Comparison of ENCODE assay signal across 23 cellular contexts in the genomic region with DNA sequence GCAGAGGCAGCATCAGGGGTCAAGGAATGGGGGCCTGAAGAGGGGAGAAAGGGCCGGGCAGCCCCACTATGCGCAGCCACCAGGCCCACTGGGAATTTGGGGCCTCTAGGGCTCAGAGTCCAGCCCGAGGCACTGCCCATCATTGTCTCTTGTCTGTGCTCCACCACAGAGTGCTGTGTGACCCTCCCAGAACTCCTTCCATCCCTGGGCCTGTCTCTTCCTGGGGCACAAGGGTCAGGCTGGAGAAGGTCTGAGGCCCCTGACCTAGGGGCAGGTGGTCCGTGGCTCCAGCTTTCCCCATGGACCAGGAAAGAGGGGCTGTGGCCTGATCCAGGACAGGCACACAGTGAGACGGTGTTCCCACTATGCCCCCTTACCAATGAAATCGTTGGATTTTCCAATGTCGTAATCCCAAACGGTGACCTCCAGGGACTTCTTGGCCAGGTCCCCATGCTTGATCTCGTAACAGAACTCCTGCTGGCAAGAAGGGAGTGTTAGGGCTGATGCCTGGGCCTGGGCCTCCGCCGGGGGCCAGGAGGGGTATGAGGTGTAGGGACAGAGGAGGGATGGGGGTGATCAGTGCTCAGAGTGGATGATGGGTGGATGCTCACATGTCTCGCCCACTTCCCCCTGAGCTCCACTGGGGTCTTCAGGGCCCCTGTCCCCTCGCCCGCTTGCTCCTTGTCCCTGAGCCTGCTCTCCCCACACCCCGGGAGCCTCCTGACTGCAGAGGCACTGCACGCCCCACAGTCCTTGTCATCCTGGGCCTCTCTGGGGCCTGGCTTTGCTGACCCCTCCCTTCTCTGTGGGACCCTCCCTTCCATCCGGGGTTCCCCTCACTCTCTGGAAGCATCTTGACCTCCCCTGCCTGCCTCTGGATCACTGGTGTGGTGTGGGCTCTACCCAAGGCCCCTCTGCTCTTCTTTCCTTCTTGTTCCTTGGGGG. TPM values are rescaled to one million over a fixed set of nuclear protein-coding genes. Genes with fewer than 3 reads are reported as not detected.
DNase-seq lines count a peak whose midpoint lies in the region; ATAC-seq and TF ChIP-seq lines count a peak whose summit lies in the region.
"Had no signal": no experiment of that assay in that cellular context is flagged by ENCODE, and none has a peak within 500 bp of the region (broad histone marks: within the 10 kb centered on the region; RNA-seq: fewer than 3 reads in every experiment).

No MANE protein-coding gene starts in this region.

- H3K4me1 Mint-ChIP-seq in activated naive CD8-positive, alpha-beta T cell treated with anti-CD3 and anti-CD28 coated beads, Interleukin-2, amount 10 ng/mL, durations not matched to agents 7 days and 5 days = peaks cover 2% of the 10 kb centered on the region
- no peaks in the 10 kb centered on the region for H3K4me1 Mint-ChIP-seq in activated naive CD8-positive, alpha-beta T cell treated with anti-CD3 and anti-CD28 coated beads, Interleukin-2, amount 50 U/mL, for 24 hours
- H3K4me1 Mint-ChIP-seq: GM23338 had no signal

- intact Hi-C loops in right cardiac atrium (cut with DNase I) = no loop called here
- intact Hi-C loops in psoas muscle (cut with DNase I) = loop anchor here in 1 of 2 donors (5.0 kb wide), 1 partner anchor 239 kb away; no protein-coding TSS in a partner anchor
- intact Hi-C loops in mammary epithelial cell (cut with micrococcal nuclease) = no loop called here

- BruUV-seq in mammary epithelial cell (replicated peaks; lab: Mats Ljungman, UMichigan) = no TSS peak

- in situ Hi-C loops in mammary epithelial cell (cut with MboI; ENCODE audit: low sequenced_read_pairs in 2 of 2) = no loop called here

- ATAC-seq in activated naive CD8-positive, alpha-beta T cell treated with anti-CD3 and anti-CD28 coated beads, Interleukin-2, amount 10 ng/mL, durations not matched to agents 7 days and 5 days (ENCODE audit: low read depth) = no peak
- no peak for ATAC-seq in activated naive CD8-positive, alpha-beta T cell treated with anti-CD3 and anti-CD28 coated beads, Interleukin-2, amount 50 U/mL, for 24 hours
- ATAC-seq in right cardiac atrium (no peak), psoas muscle (no peak), GM21529 (IDR thresholded peaks at IDR 0.05; ENCODE audit: unreplicated experiment) (no peak)
- ATAC-seq: activated T-cell treated with anti-CD3 and anti-CD28 coated beads, Interleukin-2, amount 50 U/mL, for 4 hours; esophagus mucosa; gastroesophageal sphincter; GM23338; left lobe of liver had no signal

- POLR2A ChIA-PET in activated naive CD8-positive, alpha-beta T cell treated with anti-CD3 and anti-CD28 coated beads, Interleukin-2, amount 10 ng/mL, durations not matched to agents 7 days and 5 days (lab: Charles Lee) = no interaction called here
- POLR2A ChIA-PET in HEK293T (lab: Yijun Ruan, JAX) = no interaction called here

- no peaks in the 10 kb centered on the region for H3K27me3 ChIP-seq in right cardiac atrium (ENCODE audit: control insufficient read depth, insufficient read depth)
- H3K27me3 ChIP-seq in psoas muscle (ENCODE audit: insufficient read depth in 3 of 3, low read length in 2 of 3) = peaks cover 0 to 7% (median 0%) of the 10 kb centered on the region in 3 donors
- no peaks in the 10 kb centered on the region for H3K27me3 ChIP-seq in mammary epithelial cell (ENCODE audit: insufficient read depth, low read length)
- H3K27me3 ChIP-seq: gastroesophageal sphincter, Peyer's patch had no signal

- H3K9me3 ChIP-seq in right cardiac atrium (ENCODE audit: control insufficient read depth, low read length) = no peaks in the 10 kb centered on the region
- no peaks in the 10 kb centered on the region for H3K9me3 ChIP-seq in psoas muscle
- H3K9me3 ChIP-seq in mammary epithelial cell (replicated peaks; ENCODE audit: insufficient read depth, low read length) = peaks cover 12% of the 10 kb centered on the region
- H3K9me3 ChIP-seq: gastroesophageal sphincter, Peyer's patch, SK-N-SH had no signal

- peak; percentile 22 for DNase-seq in activated naive CD8-positive, alpha-beta T cell treated with anti-CD3 and anti-CD28 coated beads, Interleukin-2, amount 10 ng/mL, durations not matched to agents 7 days and 5 days
- no peak for DNase-seq in activated naive CD8-positive, alpha-beta T cell treated with anti-CD3 and anti-CD28 coated beads, Interleukin-2, amount 50 U/mL, for 24 hours
- DNase-seq in right cardiac atrium (peak in 2 of 3 donors; percentile 10 to 32), psoas muscle (peak; percentile 8 to 35), mammary epithelial cell (no peak), COR-L47 (lab: John Stamatoyannopoulos, UW) (no peak), HEK293T (ENCODE audit: extremely low spot score) (no peak)
- DNase-seq: activated T-cell treated with anti-CD3 and anti-CD28 coated beads, Interleukin-2, amount 50 U/mL, for 4 hours; caudate nucleus; DMS79 treated with DMSO at 0.1 percent for 48 hours; IMR-90; MM.1S; NCI-H2029; SK-N-SH; T-helper 9 cell had no signal

- H3K4me3 Mint-ChIP-seq in activated naive CD8-positive, alpha-beta T cell treated with anti-CD3 and anti-CD28 coated beads, Interleukin-2, amount 10 ng/mL, durations not matched to agents 7 days and 5 days = no peak overlapping the region
- H3K4me3 Mint-ChIP-seq in activated naive CD8-positive, alpha-beta T cell treated with anti-CD3 and anti-CD28 coated beads, Interleukin-2, amount 50 U/mL, for 24 hours = no peak overlapping the region
- H3K4me3 Mint-ChIP-seq: activated T-cell treated with anti-CD3 and anti-CD28 coated beads, Interleukin-2, amount 50 U/mL, for 4 hours; CD4-positive, alpha-beta T cell; GM23338 had no signal

- H3K27me3 Mint-ChIP-seq in activated naive CD8-positive, alpha-beta T cell treated with anti-CD3 and anti-CD28 coated beads, Interleukin-2, amount 10 ng/mL, durations not matched to agents 7 days and 5 days = no peaks in the 10 kb centered on the region
- peaks cover 4% of the 10 kb centered on the region for H3K27me3 Mint-ChIP-seq in activated naive CD8-positive, alpha-beta T cell treated with anti-CD3 and anti-CD28 coated beads, Interleukin-2, amount 50 U/mL, for 24 hours
- H3K27me3 Mint-ChIP-seq: CD4-positive, alpha-beta T cell had no signal

- H3K4me3 ChIP-seq in right cardiac atrium (ENCODE audit: low read length) (no peak overlapping the region), psoas muscle (no peak overlapping the region), mammary epithelial cell (replicated peaks in 1 of 3; ENCODE audit: insufficient read depth in 1 of 3, low read depth in 2 of 3, low read length in 3 of 3) (no peak overlapping the region)
- H3K4me3 ChIP-seq: gastroesophageal sphincter, GM23338, Peyer's patch had no signal

- H3K79me2 ChIP-seq in mammary epithelial cell (ENCODE audit: insufficient read depth, low read length) = no peaks in the 10 kb centered on the region
- H3K79me2 ChIP-seq: parathyroid adenoma had no signal

- no peak overlapping the region for H3K4me2 ChIP-seq in mammary epithelial cell (ENCODE audit: insufficient read depth, low read depth, low read length)
- H3K4me2 ChIP-seq: GM23338, SK-N-SH had no signal

- H3K36me3 ChIP-seq in psoas muscle (ENCODE audit: insufficient read depth in 1 of 2, low read depth in 1 of 2) (peaks cover 0 to 3% of the 10 kb centered on the region in 2 donors), mammary epithelial cell (ENCODE audit: insufficient read depth, low read length) (no peaks in the 10 kb centered on the region)
- H3K36me3 ChIP-seq: gastroesophageal sphincter, Peyer's patch had no signal

- TF ChIP-seq CTCF in psoas muscle (IDR thresholded peaks at IDR 0.05) (no peak), mammary epithelial cell (conservative IDR thresholded peaks at IDR 0.05 in 1 of 2, IDR thresholded peaks at IDR 0.05 in 1 of 2; ENCODE audit: extremely low read depth in 1 of 2, insufficient read depth in 1 of 2, low read depth in 1 of 2, low read length in 2 of 2) (no peak)

- H4K20me1 ChIP-seq in mammary epithelial cell (ENCODE audit: insufficient read depth, low read length) = no peaks in the 10 kb centered on the region

- H2AFZ ChIP-seq in mammary epithelial cell (ENCODE audit: low read depth, low read length) = no peak overlapping the region
- H2AFZ ChIP-seq: GM23338, parathyroid adenoma had no signal

- H3K27ac ChIP-seq in right cardiac atrium (ENCODE audit: low read length) (no peak overlapping the region), psoas muscle (no peak overlapping the region), mammary epithelial cell (ENCODE audit: insufficient read depth, low read depth, low read length) (no peak overlapping the region)
- H3K27ac ChIP-seq: gastroesophageal sphincter, parathyroid adenoma, Peyer's patch had no signal

- dilution Hi-C loops in mammary epithelial cell (cut with HindIII; ENCODE audit: low sequenced_read_pairs) = no loop called here

- no peak overlapping the region for H3K9ac ChIP-seq in mammary epithelial cell (ENCODE audit: insufficient read depth, low read length)
- H3K9ac ChIP-seq: parathyroid adenoma, SK-N-SH had no signal

- H3K4me1 ChIP-seq in right cardiac atrium (ENCODE audit: control insufficient read depth, insufficient read depth, low read length) (no peaks in the 10 kb centered on the region), psoas muscle (no peaks in the 10 kb centered on the region), mammary epithelial cell (ENCODE audit: insufficient read depth, low read length) (no peaks in the 10 kb centered on the region)
- H3K4me1 ChIP-seq: parathyroid adenoma, Peyer's patch had no signal

- H3K9me3 Mint-ChIP-seq in activated naive CD8-positive, alpha-beta T cell treated with anti-CD3 and anti-CD28 coated beads, Interleukin-2, amount 10 ng/mL, durations not matched to agents 7 days and 5 days = no peaks in the 10 kb centered on the region
- H3K9me3 Mint-ChIP-seq in activated naive CD8-positive, alpha-beta T cell treated with anti-CD3 and anti-CD28 coated beads, Interleukin-2, amount 50 U/mL, for 24 hours = no peaks in the 10 kb centered on the region
- H3K9me3 Mint-ChIP-seq: activated T-cell treated with anti-CD3 and anti-CD28 coated beads, Interleukin-2, amount 50 U/mL, for 4 hours; CD4-positive, alpha-beta T cell; GM23338 had no signal

- H3K36me3 Mint-ChIP-seq in activated naive CD8-positive, alpha-beta T cell treated with anti-CD3 and anti-CD28 coated beads, Interleukin-2, amount 10 ng/mL, durations not matched to agents 7 days and 5 days = no peaks in the 10 kb centered on the region
- no peaks in the 10 kb centered on the region for H3K36me3 Mint-ChIP-seq in activated naive CD8-positive, alpha-beta T cell treated with anti-CD3 and anti-CD28 coated beads, Interleukin-2, amount 50 U/mL, for 24 hours (ENCODE audit: low read depth)

- no peak overlapping the region for H3K27ac Mint-ChIP-seq in activated naive CD8-positive, alpha-beta T cell treated with anti-CD3 and anti-CD28 coated beads, Interleukin-2, amount 10 ng/mL, durations not matched to agents 7 days and 5 days
- no peak overlapping the region for H3K27ac Mint-ChIP-seq in activated naive CD8-positive, alpha-beta T cell treated with anti-CD3 and anti-CD28 coated beads, Interleukin-2, amount 50 U/mL, for 24 hours
- H3K27ac Mint-ChIP-seq: CD4-positive, alpha-beta T cell; GM23338 had no signal

- CTCF ChIA-PET in mammary epithelial cell (lab: Charles Lee; ENCODE audit: low non-redundant PET) = no interaction called here
- CTCF ChIA-PET in HEK293T (lab: Yijun Ruan, JAX) = no interaction called here

- WGBS in right cardiac atrium = 90% methylated on average over 17 of the region's 17 CpGs
- WGBS in psoas muscle, 3 donors = 87 to 91% (median 88%) methylated on average over 11 to 17 of the region's 17 CpGs
- WGBS in mammary epithelial cell (ENCODE audit: low coverage, missing lambda C conversion rate) = 81% methylated on average over 13 of the region's 17 CpGs

RNA-seq across cellular contexts. Expression of a gene that starts 10.7 kb away (rescaled TPM):
- total RNA-seq in activated naive CD8-positive, alpha-beta T cell treated with anti-CD3 and anti-CD28 coated beads, Interleukin-2, amount 10 ng/mL, durations not matched to agents 7 days and 5 days = not detected
- not detected for total RNA-seq in right cardiac atrium
- not detected for polyA plus RNA-seq in right cardiac atrium
- not detected for total RNA-seq in psoas muscle
- not detected for polyA plus RNA-seq in psoas muscle
- not detected for total RNA-seq in mammary epithelial cell
- not detected for polyA plus RNA-seq in mammary epithelial cell
- polyA minus RNA-seq in mammary epithelial cell = not detected
- total RNA-seq: activated T-cell treated with anti-CD3 and anti-CD28 coated beads, Interleukin-2, amount 50 U/mL, for 4 hours; CD4-positive, alpha-beta T cell; esophagus mucosa; gastroesophageal sphincter; GM23338; IMR-90; left lobe of liver; Peyer's patch had no signal
- polyA plus RNA-seq: GM23338, IMR-90, SK-N-SH had no signal

RNA-seq across cellular contexts. Expression of a gene that starts 33.4 kb away (rescaled TPM):
- not detected for total RNA-seq in activated naive CD8-positive, alpha-beta T cell treated with anti-CD3 and anti-CD28 coated beads, Interleukin-2, amount 10 ng/mL, durations not matched to agents 7 days and 5 days
- total RNA-seq in right cardiac atrium (1 to 10 TPM; 2.3 to 5.3 (median 3.0) TPM), psoas muscle (1 to 10 TPM; 3.0 to 6.3 (median 3.7) TPM), mammary epithelial cell (under 1 TPM in 1 of 2 donors, not detected in 1; 0.19 TPM)
- polyA plus RNA-seq in right cardiac atrium (2.8 TPM), psoas muscle (1 to 10 TPM; 1.7 to 3.9 (median 2.6) TPM), mammary epithelial cell (not detected)
- not detected for polyA minus RNA-seq in mammary epithelial cell
- total RNA-seq: IMR-90 had no signal
- polyA plus RNA-seq: IMR-90 had no signal

Comparison
In these comparisons a context has a peak if more than half of its experiments do, and no peak if none do; other contexts are left out.
1. DNase-seq: peak in activated naive CD8-positive, alpha-beta T cell treated with anti-CD3 and anti-CD28 coated beads, Interleukin-2, amount 10 ng/mL, durations not matched to agents 7 days and 5 days (single experiment), right cardiac atrium (2 of 3) and psoas muscle (2 of 2); none in activated naive CD8-positive, alpha-beta T cell treated with anti-CD3 and anti-CD28 coated beads, Interleukin-2, amount 50 U/mL, for 24 hours (single experiment), mammary epithelial cell (single experiment), COR-L47 (single experiment) and HEK293T (single experiment).